1 cellular context compared by ENCODE assay signal in genomic region chr6:4136354-4136831, GRCh38.
A peak's percentile ranks its signal among the peaks of the same experiment; 100 is the strongest.
TF ChIP-seq lines count a peak whose summit lies in the region.

No MANE protein-coding gene starts in this region.

TF ChIP-seq in GM12878, 131 proteins besides CTCF, POLR2A, EP300 and RAD21:
- TF ChIP-seq E4F1 (IDR thresholded peaks at IDR 0.05; ENCODE audit: borderline replicate concordance, partially characterized antibody): no peak
- TF ChIP-seq DPF2 (IDR thresholded peaks at IDR 0.05): 0 out of 2 replicates have a peak, but pooled peaks have one; percentile 1
